ENCODE assay signal across 13 cellular contexts in genomic region chr12:50425859-50426258, GRCh38. TPM values are rescaled to one million over a fixed set of nuclear protein-coding genes. Genes with fewer than 3 reads are reported as not detected.
DNase-seq lines count a peak whose midpoint lies in the region; ATAC-seq, FAIRE-seq and TF ChIP-seq lines count a peak whose summit lies in the region.
"Had no signal": no experiment of that assay in that cellular context is flagged by ENCODE, and none has a peak within 500 bp of the region (broad histone marks: within the 10 kb centered on the region; RNA-seq: fewer than 3 reads in every experiment).

No MANE protein-coding gene starts in this region.

- 90% methylated on average over 4 of the region's 4 CpGs for WGBS in GM12878 (ENCODE audit: insufficient coverage, insufficient replicate concordance, low lambda C conversion rate, missing lambda C conversion rate)

- no peak for TF ChIP-seq POLR2A in GM12878 (IDR thresholded peaks at IDR 0.05; ENCODE audit: low read depth, low read length)

- TSS peak; percentile 44 for BruUV-seq in GM12878 (replicated peaks; lab: Mats Ljungman, UMichigan)

- intact Hi-C loops in GM12878 (cut with micrococcal nuclease; ENCODE audit: unreplicated experiment) (no loop called here), natural killer cell (cut with micrococcal nuclease) (no loop called here)

- no peaks in the 10 kb centered on the region for H3K27me3 Mint-ChIP-seq in natural killer cell (ENCODE audit: low read depth in 2 of 2)

- H3K4me1 Mint-ChIP-seq in natural killer cell = peaks cover 21 to 22% of the 10 kb centered on the region in 2 donors

- H3K4me2 ChIP-seq in GM12878 (ENCODE audit: control insufficient read depth, insufficient read depth) = no peak overlapping the region

- peaks cover 4 to 8% of the 10 kb centered on the region in 2 experiments for H3K36me3 ChIP-seq in GM12878 (ENCODE audit: control insufficient read depth in 2 of 2, insufficient read depth in 2 of 2, low read length in 1 of 2)

- H3K36me3 Mint-ChIP-seq in natural killer cell = peaks cover 10% of the 10 kb centered on the region

- DNase-seq in DMS153 (lab: John Stamatoyannopoulos, UW) = peak; percentile 56
- DNase-seq in HT1080 (ENCODE audit: low read depth) = peak; percentile 53
- no peak for DNase-seq in GM12878 (ENCODE audit: low read depth, low spot score)
- no peak for DNase-seq in natural killer cell
- no peak for DNase-seq in NCI-H524 (lab: John Stamatoyannopoulos, UW)
- DNase-seq in mucosa of gallbladder (ENCODE audit: low spot score) = no peak
- DNase-seq: activated gamma-delta T cell; kidney glomerular epithelial cell; NCI-H226; nucleus accumbens; stimulated activated naive CD4-positive, alpha-beta T cell treated with Interleukin-2 at 50 U/mL for 16 hours had no signal

- in situ Hi-C loops in GM12878 (cut with MboI) = no loop called here

- TF ChIP-seq EP300 in GM12878 (IDR thresholded peaks at IDR 0.05; ENCODE audit: borderline replicate concordance in 1 of 2, control insufficient read depth in 1 of 2, low read depth in 2 of 2, low read length in 2 of 2) = no peak

- ATAC-seq in GM12878 = no peak
- ATAC-seq in natural killer cell = no peak
- no peak for ATAC-seq in GM21390 (IDR thresholded peaks at IDR 0.05; ENCODE audit: unreplicated experiment)

- TF ChIP-seq CTCF in GM12878 (IDR thresholded peaks at IDR 0.05 in 2 of 3, conservative IDR thresholded peaks at IDR 0.05 in 1 of 3; ENCODE audit: control insufficient read depth in 2 of 3, extremely low read depth in 1 of 3, insufficient read depth in 1 of 3, low read depth in 3 of 3, low read length in 3 of 3) (no peak), natural killer cell (IDR thresholded peaks at IDR 0.05) (no peak)

- CTCF ChIA-PET in GM12878 (lab: Yijun Ruan, JAX) = no interaction called here

- no peak for TF ChIP-seq RAD21 in GM12878 (IDR thresholded peaks at IDR 0.05; ENCODE audit: insufficient read depth, low read depth, low read length)

- H3K9ac ChIP-seq in GM12878 (ENCODE audit: control insufficient read depth, insufficient read depth, low read length) = no peak overlapping the region

- H3K27me3 ChIP-seq in GM12878 (replicated peaks in 1 of 2; ENCODE audit: control insufficient read depth in 2 of 2, insufficient read depth in 2 of 2, low read length in 1 of 2) = no peaks in the 10 kb centered on the region

- SMC1A ChIA-PET in GM12878 (lab: Charles Lee; ENCODE audit: uncharacterized antibody, unreplicated experiment) = no interaction called here

- H3K4me3 ChIP-seq in GM12878 = no peak overlapping the region

- no peak overlapping the region for H3K27ac ChIP-seq in GM12878 (ENCODE audit: control insufficient read depth, insufficient read depth)

- FAIRE-seq in GM12878 (lab: Jason Lieb, UNC) = no peak

- no peak overlapping the region for H2AFZ ChIP-seq in GM12878 (ENCODE audit: control insufficient read depth, low read depth, low read length)

- no peaks in the 10 kb centered on the region for H4K20me1 ChIP-seq in GM12878 (ENCODE audit: control insufficient read depth, insufficient read depth)

- H3K79me2 ChIP-seq in GM12878 (ENCODE audit: control insufficient read depth, insufficient read depth, low read length) = peaks cover 22% of the 10 kb centered on the region

- RAD21 ChIA-PET in GM12878 (lab: Charles Lee; ENCODE audit: unreplicated experiment) = no interaction called here

- POLR2A ChIA-PET in GM12878 (lab: Charles Lee) = interaction anchor here (1.1 kb wide), 1 partner anchor 22 kb away, joined by 3 read pairs; no protein-coding TSS in a partner anchor

- peak overlapping the region; percentile 19 to 46 for H3K27ac Mint-ChIP-seq in natural killer cell

- H3K4me3 Mint-ChIP-seq in natural killer cell = no peak overlapping the region

- H3K9me3 Mint-ChIP-seq in natural killer cell = no peaks in the 10 kb centered on the region

- H3K4me1 ChIP-seq in GM12878 (ENCODE audit: control insufficient read depth, insufficient read depth, low read length) = no peaks in the 10 kb centered on the region

- H3K9me3 ChIP-seq in GM12878 (replicated peaks; ENCODE audit: control insufficient read depth, insufficient read depth, low read length) = no peaks in the 10 kb centered on the region

TF ChIP-seq in GM12878, 131 proteins besides CTCF, POLR2A, EP300 and RAD21:
- TF ChIP-seq MYC (IDR thresholded peaks at IDR 0.05; ENCODE audit: insufficient read depth, insufficient read length, insufficient replicate concordance, low read length, severe bottlenecking) (no peak), WRNIP1 (IDR thresholded peaks at IDR 0.05; ENCODE audit: borderline replicate concordance, low read depth, low read length) (no peak), STAT1 (conservative IDR thresholded peaks at IDR 0.05) (no peak), HCFC1 (IDR thresholded peaks at IDR 0.05; ENCODE audit: low read length) (no peak), BRCA1 (IDR thresholded peaks at IDR 0.05; ENCODE audit: low read depth, low read length) (no peak)

RNA-seq across cellular contexts. Expression of gene LARP4, which starts 25.2 kb away (rescaled TPM):
- 34.0 and 49.9 TPM in 2 replicates for total RNA-seq in HT1080 (2014; rRNA removed; shearing (Covaris generic))
- 25.3 and 31.6 TPM in 2 replicates for polyA plus RNA-seq in HT1080 (2015; cell fraction: cytosol; rRNA removed)
- 69.1 and 74.2 TPM in 2 replicates for polyA plus RNA-seq in HT1080 (2015; cell fraction: nucleus; rRNA removed)
- 53.9 and 56.5 TPM in 2 replicates for total RNA-seq in GM12878 (2013; cell fraction: nucleolus; rRNA removed)
- total RNA-seq in GM12878 (2014; rRNA removed) (28.3 and 29.9 TPM in 2 replicates), GM12878 (2014; rRNA removed; fragmentation: Illumina TruSeq; extraction: Trizol) (40.4 and 41.2 TPM in 2 replicates), GM12878 (2021) (55.8 and 56.2 TPM in 2 replicates), natural killer cell (10 to 100 TPM; 25.1 to 41.1 (median 35.3) TPM), mucosa of gallbladder (43.0 TPM)
- polyA plus RNA-seq in GM12878 (2011; ENCODE audit: low read depth) = 7.1 TPM
- polyA plus RNA-seq in GM12878 (2011; rRNA removed) (29.9 and 38.5 TPM in 2 replicates), GM12878 (2014; fragmentation: Illumina TruSeq; extraction: Trizol) (51.2 and 52.0 TPM in 2 replicates), GM12878 (2014; fragmentation: Nextera tagmentation; extraction: Ambion mirVana) (10 to 100 TPM; 24.1 to 26.6 TPM), GM12878 (2014; rRNA removed) (25.0 and 26.5 TPM in 2 replicates), GM12878 (2016; fragmentation: Nextera tagmentation; extraction: Ambion mirVana) (10 to 100 TPM; 65.4 to 72.6 TPM)
- polyA plus RNA-seq in GM12878 (2011; cell fraction: cytosol; rRNA removed) = 13.9 and 14.5 TPM in 2 replicates
- 18.4 and 22.3 TPM in 2 replicates for polyA plus RNA-seq in GM12878 (2011; cell fraction: nucleus; rRNA removed)
- 9.2 and 10.7 TPM in 2 replicates for polyA plus RNA-seq in GM12878 (2012)
- polyA minus RNA-seq in GM12878 (2011; rRNA and poly(A)+ RNA removed) = 25.9 and 43.2 TPM in 2 replicates
- 23.6 and 28.5 TPM in 2 replicates for polyA minus RNA-seq in GM12878 (2011; cell fraction: cytosol; rRNA and poly(A)+ RNA removed)
- 10.8 and 16.3 TPM in 2 replicates for polyA minus RNA-seq in GM12878 (2011; cell fraction: nucleus; rRNA and poly(A)+ RNA removed)

RNA-seq across cellular contexts. Expression of gene FAM186A, which starts 29.4 kb away (rescaled TPM):
- total RNA-seq in HT1080 (2014; rRNA removed; shearing (Covaris generic)) = 0.03 TPM in 1 of 2 replicates, not detected in the other
- polyA plus RNA-seq in HT1080 (2015; cell fraction: cytosol; rRNA removed) = not detected in 2 replicates
- not detected in 2 replicates for polyA plus RNA-seq in HT1080 (2015; cell fraction: nucleus; rRNA removed)
- total RNA-seq in GM12878 (2013; cell fraction: nucleolus; rRNA removed) = not detected in 2 replicates
- total RNA-seq in GM12878 (2014; rRNA removed) (not detected in 2 replicates), GM12878 (2014; rRNA removed; fragmentation: Illumina TruSeq; extraction: Trizol) (not detected in 2 replicates), GM12878 (2021) (not detected in 2 replicates), natural killer cell (not detected), mucosa of gallbladder (not detected)
- not detected for polyA plus RNA-seq in GM12878 (2011; ENCODE audit: low read depth)
- polyA plus RNA-seq in GM12878 (2011; rRNA removed) (not detected in 2 replicates), GM12878 (2014; fragmentation: Illumina TruSeq; extraction: Trizol) (not detected in 2 replicates), GM12878 (2014; fragmentation: Nextera tagmentation; extraction: Ambion mirVana) (under 1 TPM; 0.04 to 0.06 TPM), GM12878 (2014; rRNA removed) (not detected in 2 replicates), GM12878 (2016; fragmentation: Nextera tagmentation; extraction: Ambion mirVana) (under 1 TPM; 0.11 TPM)
- not detected in 2 replicates for polyA plus RNA-seq in GM12878 (2011; cell fraction: cytosol; rRNA removed)
- not detected in 2 replicates for polyA plus RNA-seq in GM12878 (2011; cell fraction: nucleus; rRNA removed)
- polyA plus RNA-seq in GM12878 (2012) = 0.10 and 0.14 TPM in 2 replicates
- polyA minus RNA-seq in GM12878 (2011; rRNA and poly(A)+ RNA removed) = not detected in 2 replicates
- polyA minus RNA-seq in GM12878 (2011; cell fraction: cytosol; rRNA and poly(A)+ RNA removed) = not detected in 2 replicates
- polyA minus RNA-seq in GM12878 (2011; cell fraction: nucleus; rRNA and poly(A)+ RNA removed) = not detected in 2 replicates
- total RNA-seq: cerebellum had no signal

Comparison
In these comparisons a context has a peak if more than half of its experiments do, and no peak if none do; other contexts are left out.
1. DNase-seq: peak in DMS153 (single experiment) and HT1080 (single experiment); none in GM12878 (single experiment), natural killer cell (single experiment), NCI-H524 (0 of 2) and mucosa of gallbladder (single experiment).